ENCODE assay signal across 9 cellular contexts in the genomic region with DNA sequence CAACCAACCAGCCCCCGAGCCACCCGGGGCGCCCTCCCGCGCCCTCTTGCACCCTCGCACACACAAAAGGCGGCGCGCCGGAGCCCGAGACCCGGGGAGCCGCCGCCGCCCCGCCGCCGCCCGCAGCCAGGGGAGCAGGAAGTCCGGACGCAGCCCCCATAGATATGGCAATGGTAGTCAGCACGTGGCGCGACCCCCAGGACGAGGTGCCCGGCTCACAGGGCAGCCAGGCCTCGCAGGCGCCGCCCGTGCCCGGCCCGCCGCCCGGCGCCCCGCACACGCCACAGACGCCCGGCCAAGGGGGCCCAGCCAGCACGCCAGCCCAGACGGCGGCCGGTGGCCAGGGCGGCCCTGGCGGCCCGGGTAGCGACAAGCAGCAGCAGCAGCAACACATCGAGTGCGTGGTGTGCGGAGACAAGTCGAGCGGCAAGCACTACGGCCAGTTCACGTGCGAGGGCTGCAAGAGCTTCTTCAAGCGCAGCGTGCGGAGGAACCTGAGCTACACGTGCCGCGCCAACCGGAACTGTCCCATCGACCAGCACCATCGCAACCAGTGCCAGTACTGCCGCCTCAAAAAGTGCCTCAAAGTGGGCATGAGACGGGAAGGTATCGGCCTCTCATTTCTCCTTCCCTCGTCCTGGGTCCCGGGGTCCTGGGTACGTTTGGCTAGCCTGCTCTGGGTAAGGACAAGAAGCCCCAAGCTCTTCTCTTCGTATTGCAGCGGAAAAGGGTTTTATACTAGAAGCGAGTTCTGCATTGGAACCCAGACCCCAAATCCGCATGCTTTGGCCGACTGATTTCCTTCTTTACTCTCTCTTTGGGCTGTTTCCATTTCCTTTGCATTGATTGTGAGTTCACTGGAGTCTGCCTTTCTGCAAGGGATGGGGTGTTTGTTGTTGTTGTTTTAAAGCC. TPM values are rescaled to one million over a fixed set of nuclear protein-coding genes. Genes with fewer than 3 reads are reported as not detected.
DNase-seq lines count a peak whose midpoint lies in the region; ATAC-seq and TF ChIP-seq lines count a peak whose summit lies in the region.
"Had no signal": no experiment of that assay in that cellular context is flagged by ENCODE, and none has a peak within 500 bp of the region (broad histone marks: within the 10 kb centered on the region; RNA-seq: fewer than 3 reads in every experiment).

No MANE protein-coding gene starts in this region.

- peak; percentile 69 to 79 (median 71) for DNase-seq in NCI-H1417 (lab: John Stamatoyannopoulos, UW)
- DNase-seq in NCI-H1417 treated with DMSO at 0.1 percent for 48 hours (lab: John Stamatoyannopoulos, UW) = no peak
- DNase-seq in Panc1 (ENCODE audit: low read depth, low spot score) = no peak
- no peak for DNase-seq in natural killer cell treated with Interleukin-12 subunit alpha and Interleukin-12 subunit beta and Interleukin-15 and Interleukin-18, amount 100 ng/mL, for 72 hours (ENCODE audit: low spot score)
- no peak for DNase-seq in NCI-H146 treated with DMSO at 0.1 percent for 48 hours (lab: John Stamatoyannopoulos, UW; ENCODE audit: unreplicated experiment)
- DNase-seq in cerebellum (ENCODE audit: low spot score) = no peak

- peaks cover 42 to 64% of the 10 kb centered on the region in 2 donors for H3K27me3 Mint-ChIP-seq in natural killer cell treated with Interleukin-12 subunit alpha and Interleukin-12 subunit beta and Interleukin-15 and Interleukin-18, amount 100 ng/mL, for 72 hours

- peaks cover 34% of the 10 kb centered on the region for H3K36me3 Mint-ChIP-seq in natural killer cell treated with Interleukin-12 subunit alpha and Interleukin-12 subunit beta and Interleukin-15 and Interleukin-18, amount 100 ng/mL, for 72 hours

- peaks cover 42% of the 10 kb centered on the region for H3K4me1 ChIP-seq in Panc1 (ENCODE audit: control insufficient read depth, insufficient read depth, low read length)
- H3K4me1 ChIP-seq in endocrine pancreas (ENCODE audit: control insufficient read depth, insufficient read depth, low read length) = no peaks in the 10 kb centered on the region

- H3K4me3 ChIP-seq in Panc1 (ENCODE audit: low read depth in 2 of 2, low read length in 2 of 2) = peak overlapping the region; percentile 63 to 97
- peak overlapping the region; percentile 64 for H3K4me3 ChIP-seq in endocrine pancreas (ENCODE audit: control insufficient read depth, insufficient read depth, low read length)

- POLR2A ChIA-PET in Panc1 (lab: Charles Lee) = interaction anchor here (0.5 kb wide), 1 partner anchor 25 kb away, joined by 9 read pairs; no protein-coding TSS in a partner anchor

- H3K4me1 Mint-ChIP-seq in natural killer cell treated with Interleukin-12 subunit alpha and Interleukin-12 subunit beta and Interleukin-15 and Interleukin-18, amount 100 ng/mL, for 72 hours (ENCODE audit: low read depth in 2 of 2) = peaks cover 6 to 23% of the 10 kb centered on the region in 2 donors

- H3K36me3 ChIP-seq in Panc1 (ENCODE audit: control insufficient read depth, insufficient read depth, low read length) = peaks cover 9% of the 10 kb centered on the region
- no peaks in the 10 kb centered on the region for H3K36me3 ChIP-seq in endocrine pancreas (ENCODE audit: control insufficient read depth, insufficient read depth, low read length)
- H3K36me3 ChIP-seq: BLaER1 treated with 17β-estradiol and CSF1 and Interleukin-3, amounts not matched to agents 10 nM and 100 nM had no signal

- CTCF ChIA-PET in Panc1 (lab: Charles Lee) = no interaction called here

- peak overlapping the region; percentile 99 for H3K27ac ChIP-seq in Panc1 (ENCODE audit: low read length)
- H3K27ac ChIP-seq: BLaER1 treated with 17β-estradiol and CSF1 and Interleukin-3, amounts not matched to agents 10 nM and 100 nM had no signal

- ATAC-seq in Panc1 = no peak
- ATAC-seq in natural killer cell treated with Interleukin-12 subunit alpha and Interleukin-12 subunit beta and Interleukin-15 and Interleukin-18, amount 100 ng/mL, for 72 hours = no peak
- ATAC-seq in HG02642 (IDR thresholded peaks at IDR 0.05; ENCODE audit: poor library complexity, unreplicated experiment) = no peak

- H3K4me3 Mint-ChIP-seq in natural killer cell treated with Interleukin-12 subunit alpha and Interleukin-12 subunit beta and Interleukin-15 and Interleukin-18, amount 100 ng/mL, for 72 hours = peak overlapping the region; percentile 72

- no peak overlapping the region for H3K27ac Mint-ChIP-seq in natural killer cell treated with Interleukin-12 subunit alpha and Interleukin-12 subunit beta and Interleukin-15 and Interleukin-18, amount 100 ng/mL, for 72 hours

- in situ Hi-C loops in Panc1 (cut with HindIII; ENCODE audit: low pct_unique_long_range_greater_than_20kb, low sequenced_read_pairs) = no loop called here

- no peak for TF ChIP-seq CTCF in Panc1 (IDR thresholded peaks at IDR 0.05)

- BruUV-seq in Panc1 (replicated peaks; lab: Mats Ljungman, UMichigan) = no TSS peak

- peak overlapping the region; percentile 1 for H3K9ac ChIP-seq in endocrine pancreas (ENCODE audit: control insufficient read depth, insufficient read depth, low read length)
- H3K9ac ChIP-seq: BLaER1 treated with 17β-estradiol and CSF1 and Interleukin-3, amounts not matched to agents 10 nM and 100 nM had no signal

- no peaks in the 10 kb centered on the region for H3K9me3 Mint-ChIP-seq in natural killer cell treated with Interleukin-12 subunit alpha and Interleukin-12 subunit beta and Interleukin-15 and Interleukin-18, amount 100 ng/mL, for 72 hours

- intact Hi-C loops in Panc1 (cut with micrococcal nuclease; ENCODE audit: unreplicated experiment) = loop anchor here (5.0 to 10.0 kb wide), 2 partner anchors 1075 to 1657 kb away; no protein-coding TSS in a partner anchor

- H3K27me3 ChIP-seq in Panc1 (ENCODE audit: control insufficient read depth, insufficient read depth, low read length) (no peaks in the 10 kb centered on the region), endocrine pancreas (ENCODE audit: control insufficient read depth, insufficient read depth, low read length) (no peaks in the 10 kb centered on the region)

- H3K9me3 ChIP-seq in Panc1 (ENCODE audit: control insufficient read depth, insufficient read depth, low read depth, low read length) (no peaks in the 10 kb centered on the region), endocrine pancreas (ENCODE audit: control insufficient read depth, low read length) (no peaks in the 10 kb centered on the region)

RNA-seq across cellular contexts. Expression of a gene that starts 1.7 kb away (rescaled TPM):
- total RNA-seq in Panc1 (2021; ENCODE audit: unreplicated experiment) (53.7 TPM), cerebellum (22.8 TPM)
- polyA plus RNA-seq in Panc1 (2012; ENCODE audit: insufficient read length) = 108 TPM
- total RNA-seq in natural killer cell treated with Interleukin-12 subunit alpha and Interleukin-12 subunit beta and Interleukin-15 and Interleukin-18, amount 100 ng/mL, for 72 hours = not detected

Comparison
In these comparisons a context has a peak if more than half of its experiments do, and no peak if none do; other contexts are left out.
1. DNase-seq: peak in NCI-H1417 (3 of 3); none in NCI-H1417 treated with DMSO at 0.1 percent for 48 hours (single experiment), Panc1 (single experiment), natural killer cell treated with Interleukin-12 subunit alpha and Interleukin-12 subunit beta and Interleukin-15 and Interleukin-18, amount 100 ng/mL, for 72 hours (single experiment), NCI-H146 treated with DMSO at 0.1 percent for 48 hours (single experiment) and cerebellum (single experiment).
2. RNA of a gene that starts 1.7 kb away (total RNA-seq): 53.7 TPM in Panc1 (single experiment) and 22.8 TPM in cerebellum (single experiment); not detected in natural killer cell treated with Interleukin-12 subunit alpha and Interleukin-12 subunit beta and Interleukin-15 and Interleukin-18, amount 100 ng/mL, for 72 hours; every median in the first group is over 10 times any median in the second.